Comparison of ENCODE assay signal across 19 cellular contexts in the genomic region with DNA sequence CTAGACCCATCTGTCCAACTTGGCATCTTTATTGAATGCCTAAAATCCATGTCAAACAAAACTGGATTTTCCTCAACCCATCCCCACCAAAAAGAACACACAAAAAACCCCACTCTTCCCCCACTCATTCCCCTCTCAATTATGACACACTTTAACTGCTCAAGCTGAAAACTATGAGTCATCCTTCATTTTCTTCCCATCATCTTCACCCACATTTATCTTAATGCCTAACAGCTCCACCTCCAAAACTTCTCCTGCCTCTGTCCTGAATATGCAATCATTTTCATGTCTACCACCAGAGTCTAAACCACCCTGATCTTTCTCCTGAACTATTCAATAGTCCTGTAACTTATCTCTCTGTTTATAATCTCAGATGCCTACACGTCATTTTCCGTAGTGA.
DNase-seq lines count a peak whose midpoint lies in the region; TF ChIP-seq lines count a peak whose summit lies in the region.
"Had no signal": no experiment of that assay in that cellular context is flagged by ENCODE, and none has a peak within 500 bp of the region (broad histone marks: within the 10 kb centered on the region; RNA-seq: fewer than 3 reads in every experiment).

No MANE protein-coding gene starts in this region.

- no peak overlapping the region for H3K27ac Mint-ChIP-seq in nephron progenitor cell
- H3K27ac Mint-ChIP-seq: activated naive CD4-positive, alpha-beta T cell treated with anti-CD3 and anti-CD28 coated beads, Interleukin-2, amount 10 ng/mL, durations not matched to agents 7 days and 5 days; CD4-positive, CD25-positive, alpha-beta regulatory T cell; IgD-negative memory B cell had no signal

- no peaks in the 10 kb centered on the region for H3K9me3 ChIP-seq in GM23248 (ENCODE audit: low read depth)
- H3K9me3 ChIP-seq: HAP-1, stomach had no signal

- no peak overlapping the region for H2AFZ ChIP-seq in GM23248
- H2AFZ ChIP-seq: parathyroid adenoma, PC-9 had no signal

- WGBS in GM23248 (ENCODE audit: low coverage in 1 of 2, low lambda C conversion rate in 2 of 2, missing lambda C conversion rate in 2 of 2), 2 experiments = 78 to 82% methylated on average over 2 of the region's 2 CpGs

- no peaks in the 10 kb centered on the region for H3F3A ChIP-seq in GM23248 (ENCODE audit: insufficient read depth)

- DNase-seq in AG10803 (ENCODE audit: low read depth) (peak; percentile 2), GM23248 (peak; percentile 3), amniotic epithelial cell (ENCODE audit: low read depth) (peak; percentile 67), kidney glomerular epithelial cell (lab: John Stamatoyannopoulos, UW) (peak; percentile 63), foreskin melanocyte (no peak), NCI-H2107 (lab: John Stamatoyannopoulos, UW) (no peak), nephron progenitor cell (no peak)
- DNase-seq: activated naive CD4-positive, alpha-beta T cell treated with anti-CD3 and anti-CD28 coated beads, Interleukin-2, amount 10 ng/mL, durations not matched to agents 7 days and 5 days; CD4-positive, CD25-positive, alpha-beta regulatory T cell; DMS79; glutamatergic neuron; kidney; PC-9; stimulated activated CD4-positive, alpha-beta T cell treated with anti-CD3 and anti-CD28 coated beads, Interleukin-12 subunit alpha, Interleukin-12 subunit beta, amount 100 ng/mL, for 4 hours; stomach had no signal

- no peaks in the 10 kb centered on the region for H3K79me2 ChIP-seq in GM23248 (ENCODE audit: insufficient read depth)
- H3K79me2 ChIP-seq: parathyroid adenoma had no signal

- H3K4me1 ChIP-seq in GM23248 (ENCODE audit: insufficient read depth) = no peaks in the 10 kb centered on the region
- H3K4me1 ChIP-seq: HAP-1, parathyroid adenoma, stomach had no signal

- no peaks in the 10 kb centered on the region for H4K20me1 ChIP-seq in GM23248 (ENCODE audit: insufficient read depth)

- in situ Hi-C loops in GM23248 (cut with MboI) = no loop called here

- H3K27me3 Mint-ChIP-seq in nephron progenitor cell (ENCODE audit: low read depth, poor library complexity) = no peaks in the 10 kb centered on the region
- H3K27me3 Mint-ChIP-seq: activated naive CD4-positive, alpha-beta T cell treated with anti-CD3 and anti-CD28 coated beads, Interleukin-2, amount 10 ng/mL, durations not matched to agents 7 days and 5 days; IgD-negative memory B cell had no signal

- no peak overlapping the region for H3K9ac ChIP-seq in GM23248
- H3K9ac ChIP-seq: parathyroid adenoma had no signal

- no peak overlapping the region for H3K27ac ChIP-seq in GM23248
- H3K27ac ChIP-seq: parathyroid adenoma, PC-9, stomach, VCaP had no signal

- H3K4me3 Mint-ChIP-seq in nephron progenitor cell = no peak overlapping the region
- H3K4me3 Mint-ChIP-seq: activated naive CD4-positive, alpha-beta T cell treated with anti-CD3 and anti-CD28 coated beads, Interleukin-2, amount 10 ng/mL, durations not matched to agents 7 days and 5 days; CD4-positive, CD25-positive, alpha-beta regulatory T cell; IgD-negative memory B cell had no signal

- H3K4me3 ChIP-seq in AG10803 (ENCODE audit: low read length) (no peak overlapping the region), GM23248 (no peak overlapping the region)
- H3K4me3 ChIP-seq: HAP-1, PC-9, stomach had no signal

- H3K9me3 Mint-ChIP-seq in nephron progenitor cell = no peaks in the 10 kb centered on the region
- H3K9me3 Mint-ChIP-seq: activated naive CD4-positive, alpha-beta T cell treated with anti-CD3 and anti-CD28 coated beads, Interleukin-2, amount 10 ng/mL, durations not matched to agents 7 days and 5 days; IgD-negative memory B cell had no signal

- H3K9me2 ChIP-seq in GM23248 (ENCODE audit: insufficient read depth) = no peaks in the 10 kb centered on the region

- TF ChIP-seq CTCF in AG10803 (conservative IDR thresholded peaks at IDR 0.05; ENCODE audit: low read length) (no peak), nephron progenitor cell (IDR thresholded peaks at IDR 0.05) (no peak)

- no peaks in the 10 kb centered on the region for H3K36me3 ChIP-seq in GM23248 (ENCODE audit: low read depth)
- H3K36me3 ChIP-seq: HAP-1, stomach had no signal

- no peak overlapping the region for H3K4me2 ChIP-seq in GM23248 (ENCODE audit: unreplicated experiment)
- H3K4me2 ChIP-seq: PC-9 had no signal

- no peaks in the 10 kb centered on the region for H3K27me3 ChIP-seq in GM23248 (replicated peaks; ENCODE audit: insufficient read depth)
- H3K27me3 ChIP-seq: stomach had no signal

- H3K4me1 Mint-ChIP-seq in nephron progenitor cell = no peaks in the 10 kb centered on the region
- H3K4me1 Mint-ChIP-seq: activated naive CD4-positive, alpha-beta T cell treated with anti-CD3 and anti-CD28 coated beads, Interleukin-2, amount 10 ng/mL, durations not matched to agents 7 days and 5 days; CD4-positive, CD25-positive, alpha-beta regulatory T cell had no signal

- no peaks in the 10 kb centered on the region for H3K36me3 Mint-ChIP-seq in nephron progenitor cell (ENCODE audit: low read depth)
- H3K36me3 Mint-ChIP-seq: activated naive CD4-positive, alpha-beta T cell treated with anti-CD3 and anti-CD28 coated beads, Interleukin-2, amount 10 ng/mL, durations not matched to agents 7 days and 5 days; CD4-positive, CD25-positive, alpha-beta regulatory T cell; IgD-negative memory B cell had no signal

Comparison
In these comparisons a context has a peak if more than half of its experiments do, and no peak if none do; other contexts are left out.
1. DNase-seq: peak in AG10803 (single experiment), GM23248 (single experiment), amniotic epithelial cell (single experiment) and kidney glomerular epithelial cell (single experiment); none in foreskin melanocyte (single experiment), NCI-H2107 (single experiment) and nephron progenitor cell (single experiment).